8 cellular contexts compared by ENCODE assay signal in genomic region chr1:226662704-226663326, GRCh38.
DNase-seq lines count a peak whose midpoint lies in the region; ATAC-seq and TF ChIP-seq lines count a peak whose summit lies in the region.

No MANE protein-coding gene starts in this region.

- H3K9ac ChIP-seq in Karpas-422 (ENCODE audit: low read length) = peak overlapping the region; percentile 75

- peaks cover 13% of the 10 kb centered on the region for H3K36me3 ChIP-seq in Karpas-422 (ENCODE audit: insufficient read depth, low read length)
- no peaks in the 10 kb centered on the region for H3K36me3 ChIP-seq in lower lobe of right lung

- no peaks in the 10 kb centered on the region for H3K9me3 ChIP-seq in Karpas-422 (ENCODE audit: low read length)
- H3K9me3 ChIP-seq in lower lobe of right lung = no peaks in the 10 kb centered on the region

- H3K4me3 ChIP-seq in Karpas-422 (ENCODE audit: low read length) (peak overlapping the region; percentile 63), lower lobe of right lung (no peak overlapping the region)

- H3K27me3 ChIP-seq in Karpas-422 (ENCODE audit: low read length) (no peaks in the 10 kb centered on the region), lower lobe of right lung (ENCODE audit: low read depth) (no peaks in the 10 kb centered on the region)

- peaks cover 1% of the 10 kb centered on the region; the same call in 1 of the 2 replicates for H4K20me1 ChIP-seq in Karpas-422 (ENCODE audit: insufficient read depth, low read depth, low read length)

- ATAC-seq in GM21619 (IDR thresholded peaks at IDR 0.05; ENCODE audit: unreplicated experiment) (peak; percentile 94), lower lobe of right lung (peak; percentile 78 to 86)

- H3K27ac ChIP-seq in Karpas-422 (ENCODE audit: low read length) (no peak overlapping the region), lower lobe of right lung (peak overlapping the region; percentile 77)

- peaks cover 70% of the 10 kb centered on the region for H3K79me2 ChIP-seq in Karpas-422 (ENCODE audit: low read length)

- TF ChIP-seq CTCF in lower lobe of right lung (IDR thresholded peaks at IDR 0.05) = no peak

- peak overlapping the region; percentile 62 for H3K4me2 ChIP-seq in Karpas-422 (ENCODE audit: low read depth, low read length, poor library complexity, severe bottlenecking)

- intact Hi-C loops in lower lobe of right lung (cut with DNase I) = no loop called here

- H3K9me2 ChIP-seq in Karpas-422 (replicated peaks; ENCODE audit: insufficient read depth, low read length) = no peaks in the 10 kb centered on the region

- peaks cover 48% of the 10 kb centered on the region for H3K4me1 ChIP-seq in Karpas-422 (ENCODE audit: low read length)
- peaks cover 91% of the 10 kb centered on the region for H3K4me1 ChIP-seq in lower lobe of right lung

- H2AFZ ChIP-seq in Karpas-422 (ENCODE audit: low read length) = no peak overlapping the region

- DNase-seq in DMS53 treated with DMSO at 0.1 percent for 48 hours (lab: John Stamatoyannopoulos, UW; ENCODE audit: unreplicated experiment) (peak; percentile 94), Karpas-422 (peak; percentile 99), lower lobe of right lung (peak; percentile 76), NCI-H146 (lab: John Stamatoyannopoulos, UW) (no peak)
- DNase-seq in activated CD4-positive, CD25-positive, alpha-beta regulatory T cell treated with anti-CD3 and anti-CD28 coated beads, Interleukin-2, amount 50 U/mL, for 72 hours = peak; percentile 69
- DNase-seq in central memory CD4-positive, alpha-beta T cell = peak; percentile 92
- peak; percentile 68 to 82 for DNase-seq in stimulated activated CD8-positive, alpha-beta memory T cell treated with anti-CD3 and anti-CD28 coated beads, Interleukin-15, amount 100 ng/mL, for 4 hours (ENCODE audit: low read depth in 2 of 2)
